In genomic region chr7:139351027-139351426, GRCh38 we compare ENCODE assay signal across 9 cellular contexts.
"Had no signal": no experiment of that assay in that cellular context is flagged by ENCODE, and none has a peak within 500 bp of the region (broad histone marks: within the 10 kb centered on the region; RNA-seq: fewer than 3 reads in every experiment).

No MANE protein-coding gene starts in this region.

- FAIRE-seq: H1, HTR-8/SVneo had no signal

- H3K9me3 Mint-ChIP-seq: GM23338, HFFc6, IgD-negative memory B cell had no signal

- H3K4me2 ChIP-seq: GM23338 had no signal

- H2AFZ ChIP-seq: GM23338 had no signal

- DNase-seq: H7, HFFc6, KG1 had no signal

- H3K27ac Mint-ChIP-seq: GM23338, HFFc6 had no signal

- H3K4me1 ChIP-seq: HAP-1 had no signal

- ATAC-seq: GM23338, HCT116 had no signal

- H3K9me3 ChIP-seq: HAP-1 had no signal

- H3K27me3 Mint-ChIP-seq: IgD-negative memory B cell had no signal

- H3K4me3 Mint-ChIP-seq: GM23338, HFFc6, IgD-negative memory B cell had no signal

- H3K4me3 ChIP-seq: GM23338, HAP-1 had no signal
